2 cellular contexts compared by ENCODE assay signal in the genomic region with DNA sequence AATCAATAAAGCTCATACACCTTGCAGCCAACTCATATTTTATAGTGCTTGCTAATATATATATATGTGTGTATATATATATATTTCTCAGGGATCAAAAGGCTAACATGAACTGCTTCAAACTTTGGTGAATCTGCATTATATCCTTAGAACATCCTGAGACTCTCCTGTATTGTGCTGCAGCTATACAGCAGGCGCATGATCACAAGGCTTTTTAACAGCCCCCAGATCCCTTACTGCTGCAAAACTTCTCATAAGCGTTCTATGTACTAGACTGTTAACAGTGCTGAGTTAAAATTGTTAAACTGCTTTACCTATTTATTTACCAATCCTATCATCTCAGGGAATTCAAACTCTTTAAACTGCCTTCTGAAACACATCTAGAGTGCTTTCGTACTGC.
A peak's percentile ranks its signal among the peaks of the same experiment; 100 is the strongest.
TF ChIP-seq lines count a peak whose summit lies in the region.

No MANE protein-coding gene starts in this region.

TF ChIP-seq in A549, 52 proteins besides CTCF, POLR2A, EP300 and RAD21:
- TF ChIP-seq SREBF2 (IDR thresholded peaks at IDR 0.05), result no peak
- TF ChIP-seq ZNF302 (CRISPR knock-in tag; IDR thresholded peaks at IDR 0.05), result no peak
- TF ChIP-seq, protein P1, sequence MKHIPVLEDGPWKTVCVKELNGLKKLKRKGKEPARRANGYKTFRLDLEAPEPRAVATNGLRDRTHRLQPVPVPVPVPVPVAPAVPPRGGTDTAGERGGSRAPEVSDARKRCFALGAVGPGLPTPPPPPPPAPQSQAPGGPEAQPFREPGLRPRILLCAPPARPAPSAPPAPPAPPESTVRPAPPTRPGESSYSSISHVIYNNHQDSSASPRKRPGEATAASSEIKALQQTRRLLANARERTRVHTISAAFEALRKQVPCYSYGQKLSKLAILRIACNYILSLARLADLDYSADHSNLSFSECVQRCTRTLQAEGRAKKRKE (CRISPR knock-in tag; IDR thresholded peaks at IDR 0.05; ENCODE audit: low read depth), result no peak
- TF ChIP-seq CBX2 (IDR thresholded peaks at IDR 0.05; ENCODE audit: borderline replicate concordance, low read depth), result no peak
- no peak for TF ChIP-seq HOXB13 (CRISPR knock-in tag; IDR thresholded peaks at IDR 0.05; ENCODE audit: low read depth)
- no peak for TF ChIP-seq CHD2 (IDR thresholded peaks at IDR 0.05; ENCODE audit: low read length, partially characterized antibody)
- no peak for TF ChIP-seq MYC (IDR thresholded peaks at IDR 0.05; ENCODE audit: borderline replicate concordance, low read length)
- TF ChIP-seq MAX (IDR thresholded peaks at IDR 0.05), result no peak
- no peak for TF ChIP-seq ZFP36 (IDR thresholded peaks at IDR 0.05; ENCODE audit: borderline replicate concordance, partially characterized antibody)
- no peak for TF ChIP-seq ZSCAN20 (CRISPR knock-in tag; IDR thresholded peaks at IDR 0.05)
- no peak for TF ChIP-seq EHMT2 (IDR thresholded peaks at IDR 0.05; ENCODE audit: low read depth)
- no peak for TF ChIP-seq PHF8 (IDR thresholded peaks at IDR 0.05; ENCODE audit: borderline replicate concordance, low read depth)
- no peak for TF ChIP-seq FOSB (CRISPR knock-in tag; IDR thresholded peaks at IDR 0.05)
- no peak for TF ChIP-seq JUNB (IDR thresholded peaks at IDR 0.05)
- TF ChIP-seq ESRRA (IDR thresholded peaks at IDR 0.05; ENCODE audit: borderline replicate concordance, low read length), result no peak

TF ChIP-seq in HepG2, 621 proteins besides CTCF, POLR2A, EP300 and RAD21:
- TF ChIP-seq ZNF451 (CRISPR knock-in tag; IDR thresholded peaks at IDR 0.05) (no peak), GABPA (IDR thresholded peaks at IDR 0.05; ENCODE audit: low read depth, low read length) (no peak), GABPA (CRISPR knock-in tag; IDR thresholded peaks at IDR 0.05; ENCODE audit: low read depth) (no peak), KDM5A (IDR thresholded peaks at IDR 0.05; ENCODE audit: borderline replicate concordance, low read length) (0 out of 2 replicates have a peak, but pooled peaks have one; percentile 3), SAP130 (CRISPR knock-in tag; IDR thresholded peaks at IDR 0.05; ENCODE audit: low read depth) (peak; percentile 39; the same call in 1 of the 2 replicates), ZNF879 (CRISPR knock-in tag; IDR thresholded peaks at IDR 0.05) (no peak), KMT2A (CRISPR knock-in tag; IDR thresholded peaks at IDR 0.05) (no peak), CREM (IDR thresholded peaks at IDR 0.05) (no peak), CREM (CRISPR knock-in tag; IDR thresholded peaks at IDR 0.05) (no peak), SIX1 (CRISPR knock-in tag; IDR thresholded peaks at IDR 0.05; ENCODE audit: borderline replicate concordance) (peak; percentile 12; the same call in 1 of the 2 replicates)
